In genomic region chr13:44416297-44416696, GRCh38 we compare ENCODE assay signal across 19 cellular contexts. TPM values are rescaled to one million over a fixed set of nuclear protein-coding genes. Genes with fewer than 3 reads are reported as not detected.
A peak's percentile ranks its signal among the peaks of the same experiment; 100 is the strongest.
DNase-seq lines count a peak whose midpoint lies in the region; ATAC-seq, FAIRE-seq and TF ChIP-seq lines count a peak whose summit lies in the region.
"Had no signal": no experiment of that assay in that cellular context is flagged by ENCODE, and none has a peak within 500 bp of the region (broad histone marks: within the 10 kb centered on the region; RNA-seq: fewer than 3 reads in every experiment).

No MANE protein-coding gene starts in this region.

- 50% methylated on average over 6 of the region's 10 CpGs for WGBS in K562 (ENCODE audit: insufficient coverage, low coverage, missing lambda C conversion rate)
- WGBS in neuronal stem cell (ENCODE audit: extremely low coverage in 2 of 2, insufficient read length in 2 of 2, insufficient replicate concordance in 1 of 2), 2 donors = no CpG with 5 or more reads among the region's 10 CpGs

- H3K9me3 ChIP-seq in K562 (replicated peaks; ENCODE audit: control insufficient read depth, insufficient read depth, low read depth, low read length) = no peaks in the 10 kb centered on the region
- no peaks in the 10 kb centered on the region for H3K9me3 ChIP-seq in neuronal stem cell (replicated peaks in 1 of 2; ENCODE audit: control insufficient read depth in 2 of 2, insufficient read depth in 1 of 2, low read depth in 1 of 2, low read length in 2 of 2)
- H3K9me3 ChIP-seq: sigmoid colon had no signal

- H3K4me3 Mint-ChIP-seq in HFFc6 = no peak overlapping the region
- H3K4me3 Mint-ChIP-seq: activated CD4-positive, alpha-beta T cell treated with anti-CD3 and anti-CD28 coated beads, Interleukin-2, amount 10 ng/mL, durations not matched to agents 7 days and 5 days; B cell; T-helper 2 cell treated with Interferon-gamma antibody and Interleukin-4, amounts not matched to agents 5 μg/mL and 100 μg/mL, for 36 hours had no signal

- H2AFZ ChIP-seq in K562 (ENCODE audit: low read depth, low read length) = peak overlapping the region; percentile 26; the same call in 1 of the 2 replicates
- H2AFZ ChIP-seq in neuronal stem cell (ENCODE audit: low read length) = peak overlapping the region; percentile 75

- H3K4me2 ChIP-seq in K562 (ENCODE audit: insufficient read depth, low read length) = no peak overlapping the region
- no peak overlapping the region for H3K4me2 ChIP-seq in neuronal stem cell (ENCODE audit: insufficient read depth, low read length, poor library complexity, severe bottlenecking)

- peak overlapping the region; percentile 81 for H3K23ac ChIP-seq in neuronal stem cell (ENCODE audit: low read depth, low read length, poor library complexity)

- H3K27me3 Mint-ChIP-seq in HFFc6 (ENCODE audit: insufficient read depth) = peaks cover 33% of the 10 kb centered on the region
- H3K27me3 Mint-ChIP-seq: activated CD4-positive, alpha-beta T cell treated with anti-CD3 and anti-CD28 coated beads, Interleukin-2, amount 10 ng/mL, durations not matched to agents 7 days and 5 days had no signal

- H3K27ac ChIP-seq in K562 (ENCODE audit: extremely low read depth, low read depth, low read length) (no peak overlapping the region), neuronal stem cell (replicated peaks; ENCODE audit: low read length) (no peak overlapping the region)
- H3K27ac ChIP-seq: sigmoid colon had no signal

- H2AK5ac ChIP-seq in neuronal stem cell (ENCODE audit: low read depth, low read length) = no peak overlapping the region

- no peak overlapping the region for H2BK15ac ChIP-seq in neuronal stem cell (ENCODE audit: low read length)

- CTCF ChIA-PET in K562 (lab: Yijun Ruan, JAX; ENCODE audit: low intra/inter-chr PET ratio) = interaction anchor here (0.7 kb wide), 1 partner anchor 12 kb away, joined by 3 read pairs; no protein-coding TSS in a partner anchor

- H3K79me2 ChIP-seq in K562 (ENCODE audit: control insufficient read depth, insufficient read depth, low read length) = no peaks in the 10 kb centered on the region

- intact Hi-C loops in K562 (cut with micrococcal nuclease) = no loop called here

- H3K18ac ChIP-seq in neuronal stem cell (ENCODE audit: low read length) = peak overlapping the region; percentile 86

- no peaks in the 10 kb centered on the region for H4K20me1 ChIP-seq in K562 (replicated peaks; ENCODE audit: control insufficient read depth, insufficient read depth, low read length)

- H3K9ac ChIP-seq in K562 (ENCODE audit: insufficient read depth in 1 of 2, low read depth in 2 of 2, low read length in 2 of 2) (no peak overlapping the region), neuronal stem cell (ENCODE audit: low read depth, low read length, poor library complexity) (no peak overlapping the region)

- DNase-seq in GDM1 (lab: John Stamatoyannopoulos, UW) (peak; percentile 96), MV-4-11 (lab: John Stamatoyannopoulos, UW) (peak; percentile 89), K562 (ENCODE audit: extremely low read depth in 1 of 4, low spot score in 3 of 4) (no peak), neuronal stem cell (ENCODE audit: low spot score) (no peak), HFFc6 (no peak), cerebellar nuclear complex (lab: John Stamatoyannopoulos, UW) (no peak)
- DNase-seq in activated CD8-positive, alpha-beta memory T cell treated with anti-CD3 and anti-CD28 coated beads, Interleukin-2, amount 50 U/mL, for 4 hours = no peak
- DNase-seq: activated CD4-positive, alpha-beta T cell treated with anti-CD3 and anti-CD28 coated beads, Interleukin-2, amount 10 ng/mL, durations not matched to agents 7 days and 5 days; amygdala; hippocampal formation; NCI-H1694 treated with DMSO at 0.1 percent for 48 hours; NCI-H226; SHP77 treated with DMSO at 0.1 percent for 48 hours; sigmoid colon; substantia nigra had no signal

- no peaks in the 10 kb centered on the region for H3K36me3 Mint-ChIP-seq in HFFc6 (ENCODE audit: low read depth)

- TF ChIP-seq POLR2A in K562 (conservative IDR thresholded peaks at IDR 0.05) = no peak

- H3K9me3 Mint-ChIP-seq in HFFc6 = no peaks in the 10 kb centered on the region
- H3K9me3 Mint-ChIP-seq: activated CD4-positive, alpha-beta T cell treated with anti-CD3 and anti-CD28 coated beads, Interleukin-2, amount 10 ng/mL, durations not matched to agents 7 days and 5 days; T-helper 2 cell treated with Interferon-gamma antibody and Interleukin-4, amounts not matched to agents 5 μg/mL and 100 μg/mL, for 36 hours had no signal

- TF ChIP-seq EP300 in K562 (IDR thresholded peaks at IDR 0.05; ENCODE audit: low read length) = no peak

- H3K9me1 ChIP-seq in K562 (ENCODE audit: control insufficient read depth, insufficient read depth, low read length) = no peaks in the 10 kb centered on the region

- peak overlapping the region; percentile 59 for H2BK5ac ChIP-seq in neuronal stem cell (ENCODE audit: low read length)

- peaks cover 6% of the 10 kb centered on the region; the same call in 1 of the 2 replicates for H3K4me1 Mint-ChIP-seq in HFFc6 (ENCODE audit: low read depth)

- H3K4me3 ChIP-seq in K562 (no peak overlapping the region), neuronal stem cell (ENCODE audit: low read length in 2 of 2) (no peak overlapping the region)
- H3K4me3 ChIP-seq: sigmoid colon had no signal

- in situ Hi-C loops in K562 (cut with MboI) = no loop called here

- H3K36me3 ChIP-seq in K562 (ENCODE audit: control insufficient read depth, insufficient read depth, low read length) (no peaks in the 10 kb centered on the region), neuronal stem cell (replicated peaks in 1 of 2; ENCODE audit: control insufficient read depth in 2 of 2, insufficient read depth in 2 of 2, low read length in 2 of 2) (no peaks in the 10 kb centered on the region)
- H3K36me3 ChIP-seq: sigmoid colon had no signal

- no peak; the same call in 2 of the 3 replicates for ATAC-seq in K562

- no peak overlapping the region for H2BK120ac ChIP-seq in neuronal stem cell (ENCODE audit: low read depth, low read length)

- no peaks in the 10 kb centered on the region for H3K27me3 ChIP-seq in K562 (ENCODE audit: control insufficient read depth in 2 of 2, insufficient read depth in 2 of 2, low read length in 2 of 2)
- no peaks in the 10 kb centered on the region for H3K27me3 ChIP-seq in neuronal stem cell (ENCODE audit: control insufficient read depth in 3 of 3, insufficient read depth in 3 of 3, low read depth in 1 of 3, low read length in 3 of 3)
- H3K27me3 ChIP-seq: sigmoid colon had no signal

- TF ChIP-seq CTCF in K562 (IDR thresholded peaks at IDR 0.05 in 2 of 3, conservative IDR thresholded peaks at IDR 0.05 in 1 of 3; ENCODE audit: insufficient read depth in 2 of 3, low read depth in 1 of 3, low read length in 3 of 3) = no peak
- TF ChIP-seq CTCF in HFFc6 (IDR thresholded peaks at IDR 0.05) = no peak

- H2BK12ac ChIP-seq in neuronal stem cell (ENCODE audit: low read length) = peak overlapping the region; percentile 69

- H3K4me1 ChIP-seq in K562 (replicated peaks in 1 of 2; ENCODE audit: control insufficient read depth in 2 of 2, insufficient read depth in 2 of 2, low read length in 2 of 2) (peaks cover 8 to 15% of the 10 kb centered on the region in 2 experiments; a peak in 4 of 5 replicates), neuronal stem cell (ENCODE audit: control insufficient read depth in 2 of 2, insufficient read depth in 1 of 2, low read depth in 1 of 2, low read length in 2 of 2) (peaks cover 12 to 17% of the 10 kb centered on the region in 2 donors)
- H3K4me1 ChIP-seq: sigmoid colon had no signal

- no peak overlapping the region for H4K91ac ChIP-seq in neuronal stem cell (ENCODE audit: low read depth, low read length, poor library complexity)

- no peak overlapping the region for H4K8ac ChIP-seq in neuronal stem cell (ENCODE audit: low read depth, low read length)

- H3K79me1 ChIP-seq in neuronal stem cell (ENCODE audit: low read depth, low read length) = no peaks in the 10 kb centered on the region

- H3K27ac Mint-ChIP-seq in HFFc6 = no peak overlapping the region
- H3K27ac Mint-ChIP-seq: activated CD4-positive, alpha-beta T cell treated with anti-CD3 and anti-CD28 coated beads, Interleukin-2, amount 10 ng/mL, durations not matched to agents 7 days and 5 days; B cell; T-helper 2 cell treated with Interferon-gamma antibody and Interleukin-4, amounts not matched to agents 5 μg/mL and 100 μg/mL, for 36 hours had no signal

- no TSS peak for BruUV-seq in K562 (replicated peaks; lab: Mats Ljungman, UMichigan)

- H3K4ac ChIP-seq in neuronal stem cell (ENCODE audit: low read length) = peak overlapping the region; percentile 46

- TF ChIP-seq RAD21 in K562 (CRISPR knock-in tag; conservative IDR thresholded peaks at IDR 0.05 in 1 of 2, IDR thresholded peaks at IDR 0.05 in 1 of 2) = no peak

- no peak for FAIRE-seq in K562 (lab: Jason Lieb, UNC)
- FAIRE-seq: GM18507, H54 had no signal

- H3K14ac ChIP-seq in neuronal stem cell (ENCODE audit: low read length) = no peak overlapping the region

- POLR2A ChIA-PET in K562 (lab: Yijun Ruan, JAX) = no interaction called here

TF ChIP-seq in K562, 482 proteins besides CTCF, POLR2A, EP300 and RAD21:
- TF ChIP-seq SPI1 (IDR thresholded peaks at IDR 0.05; ENCODE audit: borderline replicate concordance, low read depth, low read length) = peak; percentile 91
- TF ChIP-seq ZSCAN29 (IDR thresholded peaks at IDR 0.05) = no peak

RNA-seq across cellular contexts. Expression of gene SERP2, which starts 42.7 kb away (rescaled TPM):
- not detected in 2 replicates for total RNA-seq in K562 (2011; cell fraction: chromatin; rRNA removed; ENCODE audit: low replicate concordance)
- not detected in 2 replicates for total RNA-seq in K562 (2011; cell fraction: nucleolus; rRNA removed)
- not detected in 2 replicates for total RNA-seq in K562 (2011; cell fraction: nucleoplasm; rRNA removed)
- total RNA-seq in K562 (2014; rRNA removed) (not detected in 2 replicates), K562 (2014; rRNA removed; fragmentation: Illumina TruSeq; extraction: Trizol) (not detected in 2 replicates), K562 (2015; rRNA removed; fragmentation: Illumina TruSeq; extraction: Trizol) (not detected in 2 replicates), K562 (2021) (not detected in 2 replicates)
- polyA plus RNA-seq in K562 (2011; rRNA removed) (not detected in 2 replicates), K562 (2014; fragmentation: Illumina TruSeq; extraction: Trizol) (not detected in 2 replicates), K562 (2014; fragmentation: Nextera tagmentation; extraction: Ambion mirVana) (not detected), K562 (2014; rRNA removed) (0.13 TPM in 1 of 2 replicates, not detected in the other)
- polyA plus RNA-seq in K562 (2011; cell fraction: cytosol; rRNA removed) = not detected in 2 replicates
- not detected in 2 replicates for polyA plus RNA-seq in K562 (2011; cell fraction: nucleus; rRNA removed)
- not detected in 2 replicates for polyA plus RNA-seq in K562 (2012)
- not detected in 2 replicates for polyA minus RNA-seq in K562 (2011; rRNA and poly(A)+ RNA removed)
- polyA minus RNA-seq in K562 (2011; cell fraction: cytosol; rRNA and poly(A)+ RNA removed) = not detected in 2 replicates
- polyA minus RNA-seq in K562 (2011; cell fraction: nucleus; rRNA and poly(A)+ RNA removed) = not detected in 2 replicates
- polyA plus RNA-seq in neuronal stem cell (2013, experiment 1 of 2) = 5.6 TPM
- polyA plus RNA-seq in neuronal stem cell (2013, experiment 2 of 2) = 5.1 TPM
- 1 to 10 TPM; 1.4 to 2.5 (median 2.1) TPM for total RNA-seq in HFFc6 (2021; fragmentation: NEBNext Ultra II Directional; extraction: Animal tissue kit (Norgen Biotek cat#: 25700))
- total RNA-seq: activated CD4-positive, alpha-beta T cell treated with anti-CD3 and anti-CD28 coated beads, Interleukin-2, amount 10 ng/mL, durations not matched to agents 7 days and 5 days; B cell had no signal

Comparison
In these comparisons a context has a peak if more than half of its experiments do, and no peak if none do; other contexts are left out.
1. DNase-seq: peak in GDM1 (single experiment) and MV-4-11 (single experiment); none in K562 (0 of 4), neuronal stem cell (single experiment), activated CD8-positive, alpha-beta memory T cell treated with anti-CD3 and anti-CD28 coated beads, Interleukin-2, amount 50 U/mL, for 4 hours (single experiment), HFFc6 (single experiment) and cerebellar nuclear complex (0 of 2).